26 cellular contexts compared by ENCODE assay signal in genomic region chr17:79601604-79602420, GRCh38. TPM values are rescaled to one million over a fixed set of nuclear protein-coding genes. Genes with fewer than 3 reads are reported as not detected.
DNase-seq lines count a peak whose midpoint lies in the region; ATAC-seq and TF ChIP-seq lines count a peak whose summit lies in the region.
"Had no signal": no experiment of that assay in that cellular context is flagged by ENCODE, and none has a peak within 500 bp of the region (broad histone marks: within the 10 kb centered on the region; RNA-seq: fewer than 3 reads in every experiment).

No MANE protein-coding gene starts in this region.

- peak overlapping the region; percentile 24 for H3K4me3 Mint-ChIP-seq in neural progenitor cell
- no peak overlapping the region for H3K4me3 Mint-ChIP-seq in activated T-helper 17 cell treated with anti-CD3 and anti-CD28 coated beads, Interleukin-2, amount 50 U/mL, for 72 hours
- H3K4me3 Mint-ChIP-seq: CD4-positive, alpha-beta memory T cell; CD4-positive, CD25-positive, alpha-beta regulatory T cell; CD8-positive, alpha-beta memory T cell had no signal

- H3K79me2 ChIP-seq in neural progenitor cell (ENCODE audit: low read depth): no peaks in the 10 kb centered on the region

- 31 to 42% methylated on average over 19 to 20 of the region's 20 CpGs for WGBS in body of pancreas, 2 donors

- no peak for TF ChIP-seq POLR2A in body of pancreas (IDR thresholded peaks at IDR 0.05)

- H2AFZ ChIP-seq in neural progenitor cell (replicated peaks): no peak overlapping the region

- DNase-seq in G401 (ENCODE audit: low spot score) (peak; percentile 69), dorsolateral prefrontal cortex (no peak), left kidney (ENCODE audit: low read depth, low spot score) (peak; percentile 74), neural progenitor cell (ENCODE audit: low spot score) (no peak), body of pancreas (no peak), NCI-H748 (lab: John Stamatoyannopoulos, UW; ENCODE audit: unreplicated experiment) (no peak)
- DNase-seq in stimulated activated CD4-positive, alpha-beta T cell treated with anti-CD3 and anti-CD28 coated beads, Interleukin-4, amount 100 ng/mL, for 24 hours: no peak
- DNase-seq: 8988T; ACHN; BE2C; CD4-positive, alpha-beta memory T cell; CD4-positive, CD25-positive, alpha-beta regulatory T cell; CD8-positive, alpha-beta memory T cell; COR-L47; DMS 273 treated with DMSO at 0.1 percent for 48 hours; DMS153; DMS53; DMS79; DND-41; EL had no signal

- H3K9me3 Mint-ChIP-seq in neural progenitor cell: no peaks in the 10 kb centered on the region
- no peaks in the 10 kb centered on the region for H3K9me3 Mint-ChIP-seq in activated T-helper 17 cell treated with anti-CD3 and anti-CD28 coated beads, Interleukin-2, amount 50 U/mL, for 72 hours
- H3K9me3 Mint-ChIP-seq: CD4-positive, alpha-beta memory T cell; CD4-positive, CD25-positive, alpha-beta regulatory T cell; CD8-positive, alpha-beta memory T cell had no signal

- ATAC-seq in activated T-helper 17 cell treated with anti-CD3 and anti-CD28 coated beads, Interleukin-2, amount 50 U/mL, for 72 hours (replicated peaks): no peak
- ATAC-seq in body of pancreas: no peak
- ATAC-seq: GM12878 had no signal

- no peak overlapping the region for H3K4me2 ChIP-seq in neural progenitor cell
- H3K4me2 ChIP-seq: BLaER1 had no signal

- no peak overlapping the region for H3K9ac ChIP-seq in neural progenitor cell
- H3K9ac ChIP-seq: BLaER1 had no signal

- H4K20me1 ChIP-seq in neural progenitor cell (ENCODE audit: low read depth): no peaks in the 10 kb centered on the region

- no peaks in the 10 kb centered on the region for H3K36me3 Mint-ChIP-seq in neural progenitor cell
- H3K36me3 Mint-ChIP-seq in activated T-helper 17 cell treated with anti-CD3 and anti-CD28 coated beads, Interleukin-2, amount 50 U/mL, for 72 hours (ENCODE audit: low read depth): no peaks in the 10 kb centered on the region
- H3K36me3 Mint-ChIP-seq: CD14-positive monocyte; CD4-positive, alpha-beta memory T cell; CD4-positive, CD25-positive, alpha-beta regulatory T cell; CD8-positive, alpha-beta memory T cell had no signal

- H3K27me3 ChIP-seq in dorsolateral prefrontal cortex: peaks cover 0 to 63% (median 7%) of the 10 kb centered on the region in 45 donors
- H3K27me3 ChIP-seq in neural progenitor cell: peaks cover 55% of the 10 kb centered on the region
- no peaks in the 10 kb centered on the region for H3K27me3 ChIP-seq in body of pancreas

- TF ChIP-seq CTCF in dorsolateral prefrontal cortex (IDR thresholded peaks at IDR 0.05 in 54 of 56, conservative IDR thresholded peaks at IDR 0.05 in 2 of 56; ENCODE audit: low read depth in 1 of 56, partially characterized antibody in 56 of 56): no peak
- no peak for TF ChIP-seq CTCF in neural progenitor cell (IDR thresholded peaks at IDR 0.05)
- no peak for TF ChIP-seq CTCF in body of pancreas (IDR thresholded peaks at IDR 0.05)

- peak overlapping the region in 39 of 59 donors; percentile 5 to 96 (median 60) for H3K27ac ChIP-seq in dorsolateral prefrontal cortex
- H3K27ac ChIP-seq in neural progenitor cell: no peak overlapping the region
- no peak overlapping the region for H3K27ac ChIP-seq in body of pancreas
- H3K27ac ChIP-seq: BLaER1 had no signal

- H3K4me1 ChIP-seq in neural progenitor cell (peaks cover 10% of the 10 kb centered on the region), body of pancreas (no peaks in the 10 kb centered on the region)
- H3K4me1 ChIP-seq: BE2C had no signal

- no peaks in the 10 kb centered on the region for H3K36me3 ChIP-seq in neural progenitor cell
- no peaks in the 10 kb centered on the region for H3K36me3 ChIP-seq in body of pancreas (replicated peaks in 1 of 2; ENCODE audit: insufficient read depth in 1 of 2, low read depth in 2 of 2)
- H3K36me3 ChIP-seq: BE2C, BLaER1 had no signal

- intact Hi-C loops in dorsolateral prefrontal cortex (cut with DNase I) (no loop called here), body of pancreas (cut with DNase I) (no loop called here)

- peaks cover 7% of the 10 kb centered on the region for H3F3A ChIP-seq in neural progenitor cell (ENCODE audit: low read depth)

- H3K4me1 Mint-ChIP-seq in neural progenitor cell: peaks cover 41% of the 10 kb centered on the region
- H3K4me1 Mint-ChIP-seq in activated T-helper 17 cell treated with anti-CD3 and anti-CD28 coated beads, Interleukin-2, amount 50 U/mL, for 72 hours: no peaks in the 10 kb centered on the region
- H3K4me1 Mint-ChIP-seq: CD14-positive monocyte; CD4-positive, CD25-positive, alpha-beta regulatory T cell had no signal

- H3K27ac Mint-ChIP-seq in neural progenitor cell: no peak overlapping the region
- H3K27ac Mint-ChIP-seq in activated T-helper 17 cell treated with anti-CD3 and anti-CD28 coated beads, Interleukin-2, amount 50 U/mL, for 72 hours: no peak overlapping the region
- H3K27ac Mint-ChIP-seq: CD14-positive monocyte; CD4-positive, alpha-beta memory T cell; CD4-positive, CD25-positive, alpha-beta regulatory T cell; CD8-positive, alpha-beta memory T cell had no signal

- H3K4me3 ChIP-seq in dorsolateral prefrontal cortex (peak overlapping the region in 16 of 59 donors; percentile 1 to 35 (median 16)), neural progenitor cell (no peak overlapping the region), body of pancreas (no peak overlapping the region)
- H3K4me3 ChIP-seq: BLaER1, GM12878 had no signal

- H3K27me3 Mint-ChIP-seq in neural progenitor cell (ENCODE audit: insufficient read depth, low read depth): peaks cover 35% of the 10 kb centered on the region
- H3K27me3 Mint-ChIP-seq in activated T-helper 17 cell treated with anti-CD3 and anti-CD28 coated beads, Interleukin-2, amount 50 U/mL, for 72 hours: peaks cover 28% of the 10 kb centered on the region

- H3K9me3 ChIP-seq in neural progenitor cell (ENCODE audit: low read depth) (no peaks in the 10 kb centered on the region), body of pancreas (no peaks in the 10 kb centered on the region)
- H3K9me3 ChIP-seq: BE2C, BLaER1 had no signal

- in situ Hi-C loops in G401 (cut with HindIII; ENCODE audit: low sequenced_read_pairs): no loop called here

RNA-seq across cellular contexts. Expression of gene RBFOX3, which starts 9.0 kb away (rescaled TPM):
- total RNA-seq in G401 (2014; rRNA removed; shearing (Covaris generic)): not detected in 2 replicates
- total RNA-seq in dorsolateral prefrontal cortex: 100 to 1,000 TPM in 113 of 120 experiments, 10 to 100 TPM in 7; 51.1 to 231 (median 154) TPM
- 0.30 and 1.6 TPM in 2 replicates for total RNA-seq in neural progenitor cell (ENCODE audit: low replicate concordance)
- not detected for total RNA-seq in activated T-helper 17 cell treated with anti-CD3 and anti-CD28 coated beads, Interleukin-2, amount 50 U/mL, for 72 hours
- total RNA-seq in body of pancreas: under 1 TPM in 1 of 2 donors, not detected in 1; 0.26 TPM
- total RNA-seq: A673; CD4-positive, alpha-beta memory T cell; CD4-positive, CD25-positive, alpha-beta regulatory T cell; CD8-positive, alpha-beta memory T cell; Daoy; GM12878 had no signal

Comparison
In these comparisons a context has a peak if more than half of its experiments do, and no peak if none do; other contexts are left out.
1. DNase-seq: peak in G401 (single experiment) and left kidney (single experiment); none in dorsolateral prefrontal cortex (0 of 10), neural progenitor cell (single experiment), body of pancreas (0 of 4), NCI-H748 (single experiment) and stimulated activated CD4-positive, alpha-beta T cell treated with anti-CD3 and anti-CD28 coated beads, Interleukin-4, amount 100 ng/mL, for 24 hours (single experiment).
2. H3K27ac ChIP-seq: peak in dorsolateral prefrontal cortex (39 of 59); none in neural progenitor cell (single experiment) and body of pancreas (0 of 4).
3. RNA of gene RBFOX3, which starts 9.0 kb away (total RNA-seq): 51.1 to 231 TPM in dorsolateral prefrontal cortex; 0.30 to 1.6 TPM in neural progenitor cell, 0.26 TPM in body of pancreas, not detected in G401 and not detected in activated T-helper 17 cell treated with anti-CD3 and anti-CD28 coated beads, Interleukin-2, amount 50 U/mL, for 72 hours; every median in the first group is over 10 times any median in the second.